In genomic region chr3:50374363-50375108, GRCh38 we compare ENCODE assay signal across 3 cellular contexts.
TF ChIP-seq lines count a peak whose summit lies in the region.

No MANE protein-coding gene starts in this region.

TF ChIP-seq in SK-N-SH, 30 proteins besides CTCF, POLR2A, EP300 and RAD21:
- TF ChIP-seq FOSL2 (IDR thresholded peaks at IDR 0.05; ENCODE audit: borderline replicate concordance, low read depth) (no peak), NFIC (IDR thresholded peaks at IDR 0.05; ENCODE audit: borderline replicate concordance) (no peak), FOXM1 (IDR thresholded peaks at IDR 0.05; ENCODE audit: low read depth) (no peak), PBX3 (IDR thresholded peaks at IDR 0.05) (no peak), TCF12 (IDR thresholded peaks at IDR 0.05) (no peak), YY1 (IDR thresholded peaks at IDR 0.05; ENCODE audit: low read depth) (no peak), ELF1 (IDR thresholded peaks at IDR 0.05) (no peak), SMC3 (IDR thresholded peaks at IDR 0.05; ENCODE audit: low read depth, low read length) (no peak), REST (IDR thresholded peaks at IDR 0.05; ENCODE audit: low read depth, low read length) (no peak), POLR2AphosphoS5 (IDR thresholded peaks at IDR 0.05; ENCODE audit: low read depth, low read length) (no peak), GABPA (IDR thresholded peaks at IDR 0.05; ENCODE audit: low read depth) (no peak), RCOR1 (IDR thresholded peaks at IDR 0.05; ENCODE audit: low read length) (no peak), RFX5 (IDR thresholded peaks at IDR 0.05; ENCODE audit: low read length) (no peak), TEAD4 (IDR thresholded peaks at IDR 0.05; ENCODE audit: borderline replicate concordance, insufficient read depth) (no peak)
- TF ChIP-seq, protein P1, sequence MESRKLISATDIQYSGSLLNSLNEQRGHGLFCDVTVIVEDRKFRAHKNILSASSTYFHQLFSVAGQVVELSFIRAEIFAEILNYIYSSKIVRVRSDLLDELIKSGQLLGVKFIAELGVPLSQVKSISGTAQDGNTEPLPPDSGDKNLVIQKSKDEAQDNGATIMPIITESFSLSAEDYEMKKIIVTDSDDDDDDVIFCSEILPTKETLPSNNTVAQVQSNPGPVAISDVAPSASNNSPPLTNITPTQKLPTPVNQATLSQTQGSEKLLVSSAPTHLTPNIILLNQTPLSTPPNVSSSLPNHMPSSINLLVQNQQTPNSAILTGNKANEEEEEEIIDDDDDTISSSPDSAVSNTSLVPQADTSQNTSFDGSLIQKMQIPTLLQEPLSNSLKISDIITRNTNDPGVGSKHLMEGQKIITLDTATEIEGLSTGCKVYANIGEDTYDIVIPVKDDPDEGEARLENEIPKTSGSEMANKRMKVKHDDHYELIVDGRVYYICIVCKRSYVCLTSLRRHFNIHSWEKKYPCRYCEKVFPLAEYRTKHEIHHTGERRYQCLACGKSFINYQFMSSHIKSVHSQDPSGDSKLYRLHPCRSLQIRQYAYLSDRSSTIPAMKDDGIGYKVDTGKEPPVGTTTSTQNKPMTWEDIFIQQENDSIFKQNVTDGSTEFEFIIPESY (IDR thresholded peaks at IDR 0.05; ENCODE audit: borderline replicate concordance, low read depth) = no peak

TF ChIP-seq in SK-N-SH treated with all-trans-retinoic acid at 6 μM for 48 hours, 23 proteins besides CTCF, POLR2A, EP300 and RAD21:
- no peak for TF ChIP-seq CSDC2 (CRISPR knock-in tag; IDR thresholded peaks at IDR 0.05)
- no peak for TF ChIP-seq TSHZ2 (CRISPR knock-in tag; IDR thresholded peaks at IDR 0.05)
- no peak for TF ChIP-seq ISL1 (CRISPR knock-in tag; IDR thresholded peaks at IDR 0.05)
- TF ChIP-seq SNAI2 (CRISPR knock-in tag; IDR thresholded peaks at IDR 0.05) = no peak
- TF ChIP-seq TOX (CRISPR knock-in tag; IDR thresholded peaks at IDR 0.05; ENCODE audit: borderline replicate concordance) = no peak
- TF ChIP-seq PPARA (CRISPR knock-in tag; IDR thresholded peaks at IDR 0.05; ENCODE audit: borderline replicate concordance) = no peak
- TF ChIP-seq ZFP3 (CRISPR knock-in tag; IDR thresholded peaks at IDR 0.05) = no peak
- TF ChIP-seq ZNF565 (CRISPR knock-in tag; conservative IDR thresholded peaks at IDR 0.05; ENCODE audit: low read depth) = no peak
- TF ChIP-seq OSR1 (CRISPR knock-in tag; IDR thresholded peaks at IDR 0.05) = no peak
- no peak for TF ChIP-seq ZC3H10 (CRISPR knock-in tag; IDR thresholded peaks at IDR 0.05)
TF ChIP-seq in SK-N-SH treated with all-trans-retinoic acid at 6 μM for 48 hours: peak in this region for 0.

TF ChIP-seq in H1, 55 proteins besides CTCF, POLR2A, EP300 and RAD21:
- TF ChIP-seq HDAC2 (IDR thresholded peaks at IDR 0.05; ENCODE audit: borderline replicate concordance in 1 of 2, low read depth in 2 of 2, low read length in 2 of 2) (no peak), BRCA1 (IDR thresholded peaks at IDR 0.05; ENCODE audit: low read depth, low read length) (no peak), SRF (IDR thresholded peaks at IDR 0.05; ENCODE audit: low read depth, low read length) (no peak), MAFK (IDR thresholded peaks at IDR 0.05; ENCODE audit: low read depth, low read length) (no peak)
- TF ChIP-seq, protein P2, sequence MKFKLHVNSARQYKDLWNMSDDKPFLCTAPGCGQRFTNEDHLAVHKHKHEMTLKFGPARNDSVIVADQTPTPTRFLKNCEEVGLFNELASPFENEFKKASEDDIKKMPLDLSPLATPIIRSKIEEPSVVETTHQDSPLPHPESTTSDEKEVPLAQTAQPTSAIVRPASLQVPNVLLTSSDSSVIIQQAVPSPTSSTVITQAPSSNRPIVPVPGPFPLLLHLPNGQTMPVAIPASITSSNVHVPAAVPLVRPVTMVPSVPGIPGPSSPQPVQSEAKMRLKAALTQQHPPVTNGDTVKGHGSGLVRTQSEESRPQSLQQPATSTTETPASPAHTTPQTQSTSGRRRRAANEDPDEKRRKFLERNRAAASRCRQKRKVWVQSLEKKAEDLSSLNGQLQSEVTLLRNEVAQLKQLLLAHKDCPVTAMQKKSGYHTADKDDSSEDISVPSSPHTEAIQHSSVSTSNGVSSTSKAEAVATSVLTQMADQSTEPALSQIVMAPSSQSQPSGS (IDR thresholded peaks at IDR 0.05; ENCODE audit: low read length) = no peak
